16 cellular contexts compared by ENCODE assay signal in genomic region chrX:23900220-23900797, GRCh38. TPM values are rescaled to one million over a fixed set of nuclear protein-coding genes. Genes with fewer than 3 reads are reported as not detected.
DNase-seq lines count a peak whose midpoint lies in the region; ATAC-seq, FAIRE-seq and TF ChIP-seq lines count a peak whose summit lies in the region.
"Had no signal": no experiment of that assay in that cellular context is flagged by ENCODE, and none has a peak within 500 bp of the region (broad histone marks: within the 10 kb centered on the region; RNA-seq: fewer than 3 reads in every experiment).

No MANE protein-coding gene starts in this region.

- TF ChIP-seq CTCF in HL-60 (IDR thresholded peaks at IDR 0.05; ENCODE audit: insufficient read depth, low read length) (no peak), WTC11 (IDR thresholded peaks at IDR 0.05) (no peak), keratinocyte (optimal IDR thresholded peaks at IDR 0.05 in 1 of 3, IDR thresholded peaks at IDR 0.05 in 1 of 3, conservative IDR thresholded peaks at IDR 0.05 in 1 of 3; ENCODE audit: extremely low read depth in 1 of 3, insufficient read depth in 2 of 3, low read length in 3 of 3) (no peak), transverse colon (IDR thresholded peaks at IDR 0.05) (no peak)

- H3K4me3 ChIP-seq in HL-60 (replicated peaks; ENCODE audit: insufficient read depth, low read length) (no peak overlapping the region), keratinocyte (ENCODE audit: control insufficient read depth in 2 of 3, extremely low read depth in 1 of 3, insufficient read depth in 2 of 3, low read depth in 1 of 3, low read length in 3 of 3) (peak overlapping the region in 2 of 3 experiments; percentile 19 to 26), transverse colon (no peak overlapping the region)
- H3K4me3 ChIP-seq: SJCRH30 had no signal

- H2AFZ ChIP-seq in keratinocyte (ENCODE audit: control insufficient read depth, low read length), result no peak overlapping the region

- dilution Hi-C loops in keratinocyte (cut with MboI; ENCODE audit: extremely low pct_ligation_motif_present, low sequenced_read_pairs), result no loop called here

- H3K4me1 ChIP-seq in keratinocyte (ENCODE audit: control insufficient read depth, extremely low read depth, insufficient read depth, low read length) (peaks cover 47% of the 10 kb centered on the region), transverse colon (peaks cover 7 to 26% (median 11%) of the 10 kb centered on the region in 4 donors)

- intact Hi-C loops in transverse colon (cut with DNase I; ENCODE audit: low total_unique reads), result loop anchor here (10.0 kb wide), 1 partner anchor 206 kb away; no protein-coding TSS in a partner anchor

- H3K9me3 Mint-ChIP-seq in WTC11, result no peaks in the 10 kb centered on the region
- no peaks in the 10 kb centered on the region for H3K9me3 Mint-ChIP-seq in activated CD4-positive, alpha-beta memory T cell treated with anti-CD3 and anti-CD28 coated beads, Interleukin-2, amount 10 ng/mL, durations not matched to agents 7 days and 5 days

- H3K36me3 Mint-ChIP-seq in WTC11, result peaks cover 5% of the 10 kb centered on the region
- H3K36me3 Mint-ChIP-seq in activated CD4-positive, alpha-beta memory T cell treated with anti-CD3 and anti-CD28 coated beads, Interleukin-2, amount 10 ng/mL, durations not matched to agents 7 days and 5 days (ENCODE audit: low read depth), result peaks cover under 1% of the 10 kb centered on the region

- no peaks in the 10 kb centered on the region for H3K27me3 Mint-ChIP-seq in WTC11 (ENCODE audit: low read depth)
- no peaks in the 10 kb centered on the region for H3K27me3 Mint-ChIP-seq in activated CD4-positive, alpha-beta memory T cell treated with anti-CD3 and anti-CD28 coated beads, Interleukin-2, amount 10 ng/mL, durations not matched to agents 7 days and 5 days
- H3K27me3 Mint-ChIP-seq: activated CD4-positive, alpha-beta T cell treated with anti-CD3 and anti-CD28 coated beads for 36 hours had no signal

- no peak for TF ChIP-seq EP300 in transverse colon (IDR thresholded peaks at IDR 0.05; ENCODE audit: low read depth)

- CTCF ChIA-PET in WTC11 (lab: Charles Lee), result interaction anchor here (1.8 kb wide), 1 partner anchor 16 kb away, joined by 3 read pairs; no protein-coding TSS in a partner anchor
- CTCF ChIA-PET in activated CD4-positive, alpha-beta memory T cell treated with anti-CD3 and anti-CD28 coated beads, Interleukin-2, amount 10 ng/mL, durations not matched to agents 7 days and 5 days (lab: Charles Lee), result interaction anchor here (1.2 to 3.7 kb wide), 4 partner anchors 112 to 207 kb away, joined by 3 to 80 read pairs (median 52); partner anchors contain the start of genes EIF2S3 and SAT1

- H3K9ac ChIP-seq in keratinocyte (ENCODE audit: control insufficient read depth, extremely low read depth, insufficient read depth, low read length), result peak overlapping the region; percentile 75

- in situ Hi-C loops in transverse colon (cut with MboI; ENCODE audit: low pct_ligation_motif_present in 1 of 4, low pct_unique_long_range_greater_than_20kb in 1 of 4, low sequenced_read_pairs in 3 of 4), result loop anchor here (5.0 to 25.0 kb wide), 9 partner anchors 116 to 213 kb away; partner anchors contain the start of genes KLHL15 (in 2 of the 4), SAT1 (in 2 of the 4) and EIF2S3 (in 1 of the 4)

- H3K9me3 ChIP-seq in keratinocyte (ENCODE audit: control insufficient read depth, low read depth, low read length) (no peaks in the 10 kb centered on the region), transverse colon (no peaks in the 10 kb centered on the region)
- H3K9me3 ChIP-seq: SJCRH30 had no signal

- 75 to 84% methylated on average over 2 to 12 of the region's 12 CpGs for WGBS in transverse colon (ENCODE audit: low coverage in 1 of 2), 2 donors

- peaks cover 21% of the 10 kb centered on the region for H3K4me1 Mint-ChIP-seq in WTC11
- peaks cover 22% of the 10 kb centered on the region for H3K4me1 Mint-ChIP-seq in activated CD4-positive, alpha-beta memory T cell treated with anti-CD3 and anti-CD28 coated beads, Interleukin-2, amount 10 ng/mL, durations not matched to agents 7 days and 5 days
- H3K4me1 Mint-ChIP-seq: activated CD4-positive, alpha-beta T cell treated with anti-CD3 and anti-CD28 coated beads for 36 hours had no signal

- H3K27ac ChIP-seq in HL-60 (replicated peaks) (peak overlapping the region; percentile 63), keratinocyte (ENCODE audit: control insufficient read depth, insufficient read depth, low read length) (peak overlapping the region; percentile 97), transverse colon (peak overlapping the region; percentile 13 to 82 (median 72))
- H3K27ac ChIP-seq: SJCRH30 had no signal

- H3K36me3 ChIP-seq in keratinocyte (ENCODE audit: control insufficient read depth in 2 of 2, extremely low read depth in 1 of 2, insufficient read depth in 2 of 2, low read length in 2 of 2) (no peaks in the 10 kb centered on the region), transverse colon (no peaks in the 10 kb centered on the region)
- H3K36me3 ChIP-seq: SJCRH30 had no signal

- FAIRE-seq in keratinocyte (lab: Jason Lieb, UNC), result no peak

- no peak overlapping the region for H3K4me3 Mint-ChIP-seq in WTC11
- no peak overlapping the region for H3K4me3 Mint-ChIP-seq in activated CD4-positive, alpha-beta memory T cell treated with anti-CD3 and anti-CD28 coated beads, Interleukin-2, amount 10 ng/mL, durations not matched to agents 7 days and 5 days
- H3K4me3 Mint-ChIP-seq: activated CD4-positive, alpha-beta T cell treated with anti-CD3 and anti-CD28 coated beads for 36 hours had no signal

- POLR2A ChIA-PET in WTC11 (lab: Charles Lee), result no interaction called here
- POLR2A ChIA-PET in activated CD4-positive, alpha-beta memory T cell treated with anti-CD3 and anti-CD28 coated beads, Interleukin-2, amount 10 ng/mL, durations not matched to agents 7 days and 5 days (lab: Charles Lee), result interaction anchor here (1.1 to 3.0 kb wide), 2 partner anchors 117 to 157 kb away, joined by 3 to 44 read pairs; partner anchors contain the start of genes ACOT9 and SAT1

- no peak for DNase-seq in HL-60 (ENCODE audit: low read depth in 1 of 2, low spot score in 1 of 2)
- DNase-seq in WTC11 (ENCODE audit: low spot score), result no peak
- DNase-seq in keratinocyte (ENCODE audit: low read depth, low spot score), result no peak
- DNase-seq in transverse colon, result no peak
- no peak for DNase-seq in activated CD4-positive, alpha-beta memory T cell treated with anti-CD3 and anti-CD28 coated beads, Interleukin-2, amount 10 ng/mL, durations not matched to agents 7 days and 5 days
- no peak for DNase-seq in AG20443 (ENCODE audit: low spot score)
- DNase-seq in kidney tubule cell (ENCODE audit: low spot score), result no peak
- DNase-seq: activated CD4-positive, alpha-beta T cell treated with anti-CD3 and anti-CD28 coated beads for 36 hours; activated effector memory CD4-positive, alpha-beta T cell treated with anti-CD3 and anti-CD28 coated beads, Interleukin-2, amount 50 U/mL, for 16 hours; cerebellar nuclear complex; NCI-H2227 treated with DMSO at 0.1 percent for 48 hours; SJCRH30 had no signal

- H3K9me1 ChIP-seq in keratinocyte (ENCODE audit: control insufficient read depth, extremely low read depth, insufficient read depth, low read length), result no peaks in the 10 kb centered on the region

- H3K4me2 ChIP-seq in keratinocyte (ENCODE audit: control insufficient read depth, extremely low read depth, insufficient read depth, low read depth, low read length), result peak overlapping the region; percentile 83

- ATAC-seq in WTC11, result no peak

- H3K27me3 ChIP-seq in HL-60 (ENCODE audit: insufficient read depth, poor library complexity, severe bottlenecking), result no peaks in the 10 kb centered on the region
- no peaks in the 10 kb centered on the region for H3K27me3 ChIP-seq in keratinocyte (ENCODE audit: control insufficient read depth, extremely low read depth, insufficient read depth, low read length)
- no peaks in the 10 kb centered on the region for H3K27me3 ChIP-seq in transverse colon
- H3K27me3 ChIP-seq: SJCRH30 had no signal

- TF ChIP-seq POLR2A in transverse colon (IDR thresholded peaks at IDR 0.05), result no peak

- H3K79me2 ChIP-seq in keratinocyte (ENCODE audit: control insufficient read depth, insufficient read depth, low read length), result no peaks in the 10 kb centered on the region

- H4K20me1 ChIP-seq in keratinocyte (ENCODE audit: control insufficient read depth, extremely low read depth, insufficient read depth, low read length), result no peaks in the 10 kb centered on the region

- peak overlapping the region; percentile 60; the same call in 1 of the 2 replicates for H3K27ac Mint-ChIP-seq in WTC11
- H3K27ac Mint-ChIP-seq in activated CD4-positive, alpha-beta memory T cell treated with anti-CD3 and anti-CD28 coated beads, Interleukin-2, amount 10 ng/mL, durations not matched to agents 7 days and 5 days, result no peak overlapping the region
- H3K27ac Mint-ChIP-seq: activated CD4-positive, alpha-beta T cell treated with anti-CD3 and anti-CD28 coated beads for 36 hours had no signal

RNA-seq across cellular contexts. Expression of gene APOO, which starts 7.4 kb away (rescaled TPM):
- total RNA-seq in WTC11 (2021), result 41.6 to 55.5 TPM (median 46.9 TPM) in 3 replicates
- 14.5 to 22.7 TPM (median 20.8 TPM) in 3 replicates for polyA plus RNA-seq in keratinocyte
- polyA plus RNA-seq in keratinocyte (2011; ENCODE audit: low read depth), result 6.8 TPM
- polyA plus RNA-seq in keratinocyte (2011; cell fraction: cytosol; rRNA removed), result 15.2 and 30.0 TPM in 2 replicates
- polyA plus RNA-seq in keratinocyte (2011; cell fraction: nucleus; rRNA removed), result 10.7 and 11.1 TPM in 2 replicates
- polyA plus RNA-seq in keratinocyte (2012; ENCODE audit: low replicate concordance), result 18.8 and 23.7 TPM in 2 replicates
- polyA minus RNA-seq in keratinocyte, result 1.7 to 12.8 TPM (median 5.0 TPM) in 3 replicates
- 7.9 TPM for polyA minus RNA-seq in keratinocyte (2011; cell fraction: cytosol; rRNA and poly(A)+ RNA removed)
- 1.9 and 4.5 TPM in 2 replicates for polyA minus RNA-seq in keratinocyte (2011; cell fraction: nucleus; rRNA and poly(A)+ RNA removed)
- 10 to 100 TPM in 2 of 4 donors, 1 to 10 TPM in 1, not detected in 1; 10.0 to 24.5 (median 15.6) TPM for total RNA-seq in transverse colon
- 10 to 100 TPM; 25.1 to 26.3 TPM for total RNA-seq in activated CD4-positive, alpha-beta memory T cell treated with anti-CD3 and anti-CD28 coated beads, Interleukin-2, amount 10 ng/mL, durations not matched to agents 7 days and 5 days

RNA-seq across cellular contexts. Expression of gene CXorf58, which starts 7.5 kb away (rescaled TPM):
- total RNA-seq in WTC11 (2021) (0.27 TPM in 1 of 3 replicates, not detected in the others), transverse colon (under 1 TPM in 1 of 4 donors, not detected in 3; 0.27 TPM)
- 0.08 to 0.14 TPM (median 0.12 TPM) in 3 replicates for polyA plus RNA-seq in keratinocyte
- not detected for polyA plus RNA-seq in keratinocyte (2011; ENCODE audit: low read depth)
- 0.10 and 0.19 TPM in 2 replicates for polyA plus RNA-seq in keratinocyte (2011; cell fraction: cytosol; rRNA removed)
- polyA plus RNA-seq in keratinocyte (2011; cell fraction: nucleus; rRNA removed), result 0.46 TPM in 1 of 2 replicates, not detected in the other
- 0.08 TPM in 1 of 2 replicates, not detected in the other for polyA plus RNA-seq in keratinocyte (2012; ENCODE audit: low replicate concordance)
- not detected in 3 replicates for polyA minus RNA-seq in keratinocyte
- polyA minus RNA-seq in keratinocyte (2011; cell fraction: cytosol; rRNA and poly(A)+ RNA removed), result not detected
- polyA minus RNA-seq in keratinocyte (2011; cell fraction: nucleus; rRNA and poly(A)+ RNA removed), result not detected in 2 replicates
- not detected for total RNA-seq in activated CD4-positive, alpha-beta memory T cell treated with anti-CD3 and anti-CD28 coated beads, Interleukin-2, amount 10 ng/mL, durations not matched to agents 7 days and 5 days
- total RNA-seq: Daoy, IMR-90, lung microvascular endothelial cell, ureter had no signal
- polyA plus RNA-seq: IMR-90 had no signal

Comparison
In these comparisons a context has a peak if more than half of its experiments do, and no peak if none do; other contexts are left out.
1. H3K4me3 ChIP-seq: peak in keratinocyte (2 of 3); none in HL-60 (single experiment) and transverse colon (0 of 4).
2. Peak in every context shown above with its lines, with median percentiles within 50 percentile points of each other: H3K27ac ChIP-seq.